7 cellular contexts compared by ENCODE assay signal in genomic region chr10:55500931-55501559, GRCh38.
DNase-seq lines count a peak whose midpoint lies in the region; ATAC-seq and TF ChIP-seq lines count a peak whose summit lies in the region.

No MANE protein-coding gene starts in this region.

- peak; percentile 58 for TF ChIP-seq CTCF in GM13976 (IDR thresholded peaks at IDR 0.05; ENCODE audit: borderline replicate concordance, control extremely low read depth, extremely low read depth, insufficient read depth, missing control alignments)
- peak; percentile 56 for TF ChIP-seq CTCF in HFF-Myc (IDR thresholded peaks at IDR 0.05; ENCODE audit: low read depth, low read length, missing control alignments)
- peak; percentile 78 for TF ChIP-seq CTCF in epithelial cell of proximal tubule (conservative IDR thresholded peaks at IDR 0.05; ENCODE audit: low read depth, low read length)

- no peak overlapping the region for H3K27ac Mint-ChIP-seq in stimulated activated naive B cell treated with anti-CD40 and anti-IgM and Interleukin-4, amounts not matched to agents 10 μg/mL and 1 μg/mL and 100 μg/mL, for 72 hours
- no peak overlapping the region for H3K27ac Mint-ChIP-seq in activated CD8-positive, alpha-beta memory T cell treated with anti-CD3 and anti-CD28 coated beads, Interleukin-2, amount 10 ng/mL, durations not matched to agents 7 days and 5 days

- DNase-seq in GM13976 (ENCODE audit: low spot score) (peak; percentile 1), HFF-Myc (ENCODE audit: extremely low read depth, low read depth) (peak; percentile 7), NCI-H526 treated with DMSO at 0.1 percent for 48 hours (lab: John Stamatoyannopoulos, UW) (peak; percentile 2), epithelial cell of proximal tubule (ENCODE audit: low read depth) (no peak)
- peak; percentile 0 for DNase-seq in stimulated activated naive B cell treated with anti-CD40 and anti-IgM and Interleukin-4, amounts not matched to agents 10 μg/mL and 1 μg/mL and 100 μg/mL, for 72 hours
- DNase-seq in activated CD8-positive, alpha-beta memory T cell treated with anti-CD3 and anti-CD28 coated beads, Interleukin-2, amount 10 ng/mL, durations not matched to agents 7 days and 5 days: no peak
- DNase-seq in stimulated activated CD4-positive, alpha-beta T cell treated with anti-CD3 and anti-CD28 coated beads, Interleukin-1b, Interleukin-23, amount 100 ng/mL, for 48 hours: no peak

- H3K36me3 Mint-ChIP-seq in stimulated activated naive B cell treated with anti-CD40 and anti-IgM and Interleukin-4, amounts not matched to agents 10 μg/mL and 1 μg/mL and 100 μg/mL, for 72 hours: no peaks in the 10 kb centered on the region
- H3K36me3 Mint-ChIP-seq in activated CD8-positive, alpha-beta memory T cell treated with anti-CD3 and anti-CD28 coated beads, Interleukin-2, amount 10 ng/mL, durations not matched to agents 7 days and 5 days: no peaks in the 10 kb centered on the region

- H3K4me1 Mint-ChIP-seq in stimulated activated naive B cell treated with anti-CD40 and anti-IgM and Interleukin-4, amounts not matched to agents 10 μg/mL and 1 μg/mL and 100 μg/mL, for 72 hours: no peaks in the 10 kb centered on the region
- H3K4me1 Mint-ChIP-seq in activated CD8-positive, alpha-beta memory T cell treated with anti-CD3 and anti-CD28 coated beads, Interleukin-2, amount 10 ng/mL, durations not matched to agents 7 days and 5 days: no peaks in the 10 kb centered on the region

- ATAC-seq in stimulated activated naive B cell treated with anti-CD40 and anti-IgM and Interleukin-4, amounts not matched to agents 10 μg/mL and 1 μg/mL and 100 μg/mL, for 72 hours (replicated peaks): peak; percentile 45 to 68
- no peak for ATAC-seq in activated CD8-positive, alpha-beta memory T cell treated with anti-CD3 and anti-CD28 coated beads, Interleukin-2, amount 10 ng/mL, durations not matched to agents 7 days and 5 days

- peaks cover 0 to under 1% of the 10 kb centered on the region in 2 donors for H3K9me3 Mint-ChIP-seq in stimulated activated naive B cell treated with anti-CD40 and anti-IgM and Interleukin-4, amounts not matched to agents 10 μg/mL and 1 μg/mL and 100 μg/mL, for 72 hours
- H3K9me3 Mint-ChIP-seq in activated CD8-positive, alpha-beta memory T cell treated with anti-CD3 and anti-CD28 coated beads, Interleukin-2, amount 10 ng/mL, durations not matched to agents 7 days and 5 days (ENCODE audit: low read depth): peaks cover 5% of the 10 kb centered on the region

- CTCF ChIA-PET in activated CD8-positive, alpha-beta memory T cell treated with anti-CD3 and anti-CD28 coated beads, Interleukin-2, amount 10 ng/mL, durations not matched to agents 7 days and 5 days (lab: Charles Lee): no interaction called here

- H3K27me3 Mint-ChIP-seq in stimulated activated naive B cell treated with anti-CD40 and anti-IgM and Interleukin-4, amounts not matched to agents 10 μg/mL and 1 μg/mL and 100 μg/mL, for 72 hours: no peaks in the 10 kb centered on the region
- no peaks in the 10 kb centered on the region for H3K27me3 Mint-ChIP-seq in activated CD8-positive, alpha-beta memory T cell treated with anti-CD3 and anti-CD28 coated beads, Interleukin-2, amount 10 ng/mL, durations not matched to agents 7 days and 5 days

- H3K4me3 ChIP-seq in HFF-Myc (replicated peaks; ENCODE audit: low read depth, low read length) (no peak overlapping the region), epithelial cell of proximal tubule (ENCODE audit: low read depth, low read length) (no peak overlapping the region)

- in situ Hi-C loops in GM13976 (cut with MboI; ENCODE audit: low sequenced_read_pairs, unreplicated experiment): no loop called here

- no peak overlapping the region for H3K4me3 Mint-ChIP-seq in stimulated activated naive B cell treated with anti-CD40 and anti-IgM and Interleukin-4, amounts not matched to agents 10 μg/mL and 1 μg/mL and 100 μg/mL, for 72 hours
- no peak overlapping the region for H3K4me3 Mint-ChIP-seq in activated CD8-positive, alpha-beta memory T cell treated with anti-CD3 and anti-CD28 coated beads, Interleukin-2, amount 10 ng/mL, durations not matched to agents 7 days and 5 days

Comparison
In these comparisons a context has a peak if more than half of its experiments do, and no peak if none do; other contexts are left out.
1. DNase-seq: peak in GM13976 (single experiment), HFF-Myc (single experiment), NCI-H526 treated with DMSO at 0.1 percent for 48 hours (single experiment) and stimulated activated naive B cell treated with anti-CD40 and anti-IgM and Interleukin-4, amounts not matched to agents 10 μg/mL and 1 μg/mL and 100 μg/mL, for 72 hours (single experiment); none in epithelial cell of proximal tubule (single experiment), activated CD8-positive, alpha-beta memory T cell treated with anti-CD3 and anti-CD28 coated beads, Interleukin-2, amount 10 ng/mL, durations not matched to agents 7 days and 5 days (single experiment) and stimulated activated CD4-positive, alpha-beta T cell treated with anti-CD3 and anti-CD28 coated beads, Interleukin-1b, Interleukin-23, amount 100 ng/mL, for 48 hours (single experiment).
2. Peak in every context shown above with its lines, with median percentiles within 50 percentile points of each other: CTCF ChIP-seq.